Comparison of ENCODE assay signal across 8 cellular contexts in the genomic region with DNA sequence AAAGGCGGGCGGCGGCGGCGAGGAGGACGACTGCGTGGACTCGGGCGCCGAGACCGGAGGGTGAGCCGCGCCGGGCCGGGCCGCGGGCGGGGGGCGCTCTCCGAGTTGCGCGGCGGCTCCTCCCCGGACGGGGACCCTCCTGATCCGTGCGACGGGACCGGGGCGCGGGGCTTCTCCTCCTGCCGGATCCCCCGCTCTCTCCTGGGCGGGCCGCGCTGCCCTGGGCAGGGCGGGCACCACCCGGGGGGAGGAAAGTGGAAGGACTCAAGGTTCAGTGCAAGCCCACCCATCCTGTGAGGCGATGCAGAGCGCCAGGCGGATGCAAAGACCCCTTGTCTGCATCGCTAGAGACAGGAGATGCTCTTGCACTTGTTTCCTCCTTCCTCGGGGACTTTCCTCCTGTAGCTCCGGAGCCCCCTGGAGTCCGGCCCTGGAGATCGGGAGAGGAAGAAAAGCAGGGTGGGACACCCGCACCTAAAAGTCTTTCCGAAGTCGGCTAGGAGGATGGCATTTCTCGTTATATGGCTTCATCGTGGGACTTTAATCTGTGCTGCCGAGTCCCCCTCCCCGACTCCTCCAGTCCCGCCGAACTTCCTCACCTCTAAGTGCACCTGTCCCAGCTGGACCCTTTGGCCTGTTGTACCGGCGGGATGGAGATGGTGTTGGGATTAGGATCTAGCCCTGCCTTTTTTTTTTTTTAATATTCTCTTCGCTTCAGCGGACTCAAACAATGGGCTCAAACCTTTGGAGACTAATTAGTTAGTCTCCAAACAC. TPM values are rescaled to one million over a fixed set of nuclear protein-coding genes. Genes with fewer than 3 reads are reported as not detected.
DNase-seq lines count a peak whose midpoint lies in the region; TF ChIP-seq lines count a peak whose summit lies in the region.

No MANE protein-coding gene starts in this region.

- DNase-seq in CD14-positive monocyte (ENCODE audit: low spot score) = no peak
- peak; percentile 23 for DNase-seq in GM23248
- DNase-seq in NT2/D1 (ENCODE audit: low read depth, low spot score) = no peak
- peak in 1 of 2 experiments; percentile 47 for DNase-seq in mesothelial cell of epicardium (ENCODE audit: low spot score in 2 of 2, unreplicated experiment in 2 of 2)
- DNase-seq in uterus = no peak
- no peak for DNase-seq in SHP77 (lab: John Stamatoyannopoulos, UW)
- no peak for DNase-seq in pons (ENCODE audit: low spot score)

- H3K9me3 ChIP-seq in GM23248 (ENCODE audit: low read depth) (no peaks in the 10 kb centered on the region), NT2/D1 (ENCODE audit: insufficient read depth, low read length) (no peaks in the 10 kb centered on the region), uterus (no peaks in the 10 kb centered on the region)

- peaks cover 25 to 40% (median 34%) of the 10 kb centered on the region in 3 donors for H3K27me3 Mint-ChIP-seq in CD14-positive monocyte (ENCODE audit: low read depth in 3 of 3)
- H3K27me3 Mint-ChIP-seq in dendritic cell treated with granulocyte-macrophage colony-stimulating factor and Interleukin-4, amounts not matched to agents 40 ng/mL and 50 ng/mL, for 4 days = peaks cover 31% of the 10 kb centered on the region
- H3K27me3 Mint-ChIP-seq in mesothelial cell of epicardium (ENCODE audit: low read depth) = peaks cover 75% of the 10 kb centered on the region

- H2AFZ ChIP-seq in GM23248 = peak overlapping the region; percentile 88

- TF ChIP-seq CTCF in CD14-positive monocyte (IDR thresholded peaks at IDR 0.05) = peak; percentile 52
- TF ChIP-seq CTCF in mesothelial cell of epicardium (IDR thresholded peaks at IDR 0.05; ENCODE audit: unreplicated experiment) = no peak
- no peak for TF ChIP-seq CTCF in uterus (IDR thresholded peaks at IDR 0.05)

- H4K20me1 ChIP-seq in GM23248 (ENCODE audit: insufficient read depth) = no peaks in the 10 kb centered on the region

- H3K27me3 ChIP-seq in GM23248 (replicated peaks; ENCODE audit: insufficient read depth) = peaks cover 49% of the 10 kb centered on the region
- peaks cover 11% of the 10 kb centered on the region for H3K27me3 ChIP-seq in NT2/D1 (ENCODE audit: insufficient read depth, insufficient read length)
- H3K27me3 ChIP-seq in uterus = no peaks in the 10 kb centered on the region

- no peaks in the 10 kb centered on the region for H3F3A ChIP-seq in GM23248 (ENCODE audit: insufficient read depth)

- no peaks in the 10 kb centered on the region for H3K4me1 ChIP-seq in GM23248 (ENCODE audit: insufficient read depth)
- no peaks in the 10 kb centered on the region for H3K4me1 ChIP-seq in NT2/D1 (ENCODE audit: insufficient read depth, insufficient read length)
- H3K4me1 ChIP-seq in uterus = no peaks in the 10 kb centered on the region

- H3K9me3 Mint-ChIP-seq in CD14-positive monocyte = peaks cover 0 to 7% (median 0%) of the 10 kb centered on the region in 7 donors
- H3K9me3 Mint-ChIP-seq in dendritic cell treated with granulocyte-macrophage colony-stimulating factor and Interleukin-4, amounts not matched to agents 40 ng/mL and 50 ng/mL, for 4 days = no peaks in the 10 kb centered on the region
- no peaks in the 10 kb centered on the region for H3K9me3 Mint-ChIP-seq in mesothelial cell of epicardium

- H3K4me2 ChIP-seq in GM23248 (ENCODE audit: unreplicated experiment) = peak overlapping the region; percentile 80

- no peak for TF ChIP-seq POLR2A in uterus (IDR thresholded peaks at IDR 0.05)

- H3K4me3 Mint-ChIP-seq in CD14-positive monocyte (peak overlapping the region; percentile 62 to 80), mesothelial cell of epicardium (peak overlapping the region; percentile 65)
- peak overlapping the region; percentile 45 for H3K4me3 Mint-ChIP-seq in dendritic cell treated with granulocyte-macrophage colony-stimulating factor and Interleukin-4, amounts not matched to agents 40 ng/mL and 50 ng/mL, for 4 days

- H3K27ac Mint-ChIP-seq in CD14-positive monocyte (peak overlapping the region in 1 of 7 donors; percentile 30), mesothelial cell of epicardium (no peak overlapping the region)
- no peak overlapping the region for H3K27ac Mint-ChIP-seq in dendritic cell treated with granulocyte-macrophage colony-stimulating factor and Interleukin-4, amounts not matched to agents 40 ng/mL and 50 ng/mL, for 4 days

- H3K4me1 Mint-ChIP-seq in CD14-positive monocyte (peaks cover 33% of the 10 kb centered on the region), mesothelial cell of epicardium (peaks cover 7% of the 10 kb centered on the region)
- peaks cover 14% of the 10 kb centered on the region for H3K4me1 Mint-ChIP-seq in dendritic cell treated with granulocyte-macrophage colony-stimulating factor and Interleukin-4, amounts not matched to agents 40 ng/mL and 50 ng/mL, for 4 days (ENCODE audit: low read depth)

- 2 to 3% methylated on average over 26 to 47 of the region's 59 CpGs for WGBS in GM23248 (ENCODE audit: low coverage in 1 of 2, low lambda C conversion rate in 2 of 2, missing lambda C conversion rate in 2 of 2), 2 experiments

- H3K79me2 ChIP-seq in GM23248 (ENCODE audit: insufficient read depth) = no peaks in the 10 kb centered on the region

- H3K9ac ChIP-seq in GM23248 = peak overlapping the region; percentile 32; the same call in 1 of the 2 replicates
- H3K9ac ChIP-seq in NT2/D1 (ENCODE audit: insufficient read length, low read depth) = peak overlapping the region; percentile 21

- intact Hi-C loops in CD14-positive monocyte (cut with micrococcal nuclease) (loop anchor here in 1 of 2 donors (5.0 kb wide), 1 partner anchor 60 kb away; no protein-coding TSS in a partner anchor), uterus (cut with DNase I; ENCODE audit: low total_unique reads) (loop anchor here (10.0 kb wide), 1 partner anchor 62 kb away; no protein-coding TSS in a partner anchor)
- intact Hi-C loops in dendritic cell treated with granulocyte-macrophage colony-stimulating factor and Interleukin-4, amounts not matched to agents 40 ng/mL and 50 ng/mL, for 4 days (cut with micrococcal nuclease) = loop anchor here (2.0 kb wide), 1 partner anchor 64 kb away; no protein-coding TSS in a partner anchor

- H3K9me2 ChIP-seq in GM23248 (ENCODE audit: insufficient read depth) = no peaks in the 10 kb centered on the region

- peaks cover 0 to under 1% of the 10 kb centered on the region in 2 donors for H3K36me3 Mint-ChIP-seq in CD14-positive monocyte
- no peaks in the 10 kb centered on the region for H3K36me3 Mint-ChIP-seq in dendritic cell treated with granulocyte-macrophage colony-stimulating factor and Interleukin-4, amounts not matched to agents 40 ng/mL and 50 ng/mL, for 4 days (ENCODE audit: low read depth)
- no peaks in the 10 kb centered on the region for H3K36me3 Mint-ChIP-seq in mesothelial cell of epicardium

- peak overlapping the region; percentile 70 for H3K4me3 ChIP-seq in GM23248
- peak overlapping the region; percentile 51 for H3K4me3 ChIP-seq in NT2/D1 (ENCODE audit: insufficient read length, low read depth)
- peak overlapping the region; percentile 59 to 89 for H3K4me3 ChIP-seq in uterus

- H3K36me3 ChIP-seq in GM23248 (ENCODE audit: low read depth) (no peaks in the 10 kb centered on the region), NT2/D1 (ENCODE audit: insufficient read depth, insufficient read length, low read length) (no peaks in the 10 kb centered on the region), uterus (no peaks in the 10 kb centered on the region)

- H3K27ac ChIP-seq in GM23248 (no peak overlapping the region), uterus (peak overlapping the region; percentile 58 to 60)

- in situ Hi-C loops in GM23248 (cut with MboI) = no loop called here

RNA-seq across cellular contexts. Expression of a gene that starts 0.5 kb away (rescaled TPM):
- polyA plus RNA-seq in CD14-positive monocyte (under 1 TPM; 0.03 to 0.20 TPM), GM23248 (2016; fragmentation: Nextera tagmentation; extraction: Ambion mirVana) (0.10 TPM in 1 of 2 replicates, not detected in the other)
- not detected in 2 replicates for total RNA-seq in GM23248 (2014; rRNA removed; shearing (Covaris generic))
- total RNA-seq in mesothelial cell of epicardium (0.66 to 0.91 TPM (median 0.78 TPM) in 3 replicates), uterus (1 to 10 TPM; 2.1 to 7.2 (median 5.2) TPM)
